In genomic region chr1:221776495-221777413, GRCh38 we compare ENCODE assay signal across 8 cellular contexts. TPM values are rescaled to one million over a fixed set of nuclear protein-coding genes. Genes with fewer than 3 reads are reported as not detected.
DNase-seq lines count a peak whose midpoint lies in the region; ATAC-seq and TF ChIP-seq lines count a peak whose summit lies in the region.

No MANE protein-coding gene starts in this region.

- H3K36me3 Mint-ChIP-seq in T-cell (no peaks in the 10 kb centered on the region), Caco-2 (ENCODE audit: insufficient read depth, unreplicated experiment) (no peaks in the 10 kb centered on the region)

- TF ChIP-seq CTCF in uterus (IDR thresholded peaks at IDR 0.05) (no peak), Caco-2 (IDR thresholded peaks at IDR 0.05; ENCODE audit: insufficient read depth in 1 of 2, low read depth in 1 of 2, low read length in 1 of 2, severe bottlenecking in 1 of 2, unreplicated experiment in 1 of 2) (no peak)

- H4K20me1 ChIP-seq in BLaER1 treated with 17β-estradiol and CSF1 and Interleukin-3, amounts not matched to agents 10 nM and 100 nM, result no peaks in the 10 kb centered on the region; a peak in 1 of 22 replicates

- intact Hi-C loops in uterus (cut with DNase I; ENCODE audit: low total_unique reads), result no loop called here
- intact Hi-C loops in Caco-2 (cut with micrococcal nuclease; ENCODE audit: unreplicated experiment), result no loop called here

- H3K9me3 ChIP-seq in BLaER1 treated with 17β-estradiol and CSF1 and Interleukin-3, amounts not matched to agents 10 nM and 100 nM (replicated peaks in 1 of 11), result no peaks in the 10 kb centered on the region
- H3K9me3 ChIP-seq in uterus, result no peaks in the 10 kb centered on the region
- H3K9me3 ChIP-seq in Caco-2, result no peaks in the 10 kb centered on the region

- no peaks in the 10 kb centered on the region for H3K27me3 ChIP-seq in BLaER1 treated with 17β-estradiol and CSF1 and Interleukin-3, amounts not matched to agents 10 nM and 100 nM
- no peaks in the 10 kb centered on the region for H3K27me3 ChIP-seq in uterus
- no peaks in the 10 kb centered on the region for H3K27me3 ChIP-seq in Caco-2 (replicated peaks; ENCODE audit: control insufficient read depth, insufficient read depth, low read length)

- H3K36me3 ChIP-seq in BLaER1 treated with 17β-estradiol and CSF1 and Interleukin-3, amounts not matched to agents 10 nM and 100 nM, result no peaks in the 10 kb centered on the region
- H3K36me3 ChIP-seq in uterus (no peaks in the 10 kb centered on the region), Caco-2 (ENCODE audit: control insufficient read depth, insufficient read depth, low read length) (no peaks in the 10 kb centered on the region)

- H3K9ac ChIP-seq in BLaER1 treated with 17β-estradiol and CSF1 and Interleukin-3, amounts not matched to agents 10 nM and 100 nM, result no peak overlapping the region

- H3K4me2 ChIP-seq in BLaER1 treated with 17β-estradiol and CSF1 and Interleukin-3, amounts not matched to agents 10 nM and 100 nM, result peak overlapping the region; percentile 56 to 86 (median 70)

- BruUV-seq in Caco-2 (replicated peaks; lab: Mats Ljungman, UMichigan), result no TSS peak

- CTCF ChIA-PET in T-cell (lab: Charles Lee) (interaction anchor here in 1 of 2 donors (1.0 to 1.9 kb wide), 3 partner anchors 33 to 53 kb away, joined by 4 to 11 read pairs (median 8); partner anchors contain the start of gene DUSP10), Caco-2 (lab: Charles Lee) (no interaction called here)

- no peaks in the 10 kb centered on the region for H3K27me3 Mint-ChIP-seq in T-cell
- peaks cover 5% of the 10 kb centered on the region for H3K27me3 Mint-ChIP-seq in Caco-2 (ENCODE audit: insufficient read depth, unreplicated experiment)

- no peak for DNase-seq in T-cell
- DNase-seq in DMS79 (lab: John Stamatoyannopoulos, UW), result no peak
- DNase-seq in uterus, result no peak
- DNase-seq in ACHN, result no peak
- DNase-seq in Caco-2, result no peak

- in situ Hi-C loops in ACHN (cut with HindIII; ENCODE audit: low pct_ligation_motif_present, low pct_unique_long_range_greater_than_20kb, low sequenced_read_pairs), result no loop called here

- H3K9me3 Mint-ChIP-seq in T-cell, result no peaks in the 10 kb centered on the region
- H3K9me3 Mint-ChIP-seq in Caco-2 (ENCODE audit: unreplicated experiment), result no peaks in the 10 kb centered on the region

- H3K4me1 Mint-ChIP-seq in T-cell, result peaks cover 48 to 61% (median 52%) of the 10 kb centered on the region in 3 donors
- H3K4me1 Mint-ChIP-seq in Caco-2 (ENCODE audit: low read depth, unreplicated experiment), result no peaks in the 10 kb centered on the region

- peaks cover 29 to 62% (median 41%) of the 10 kb centered on the region in 10 experiments for H3K4me1 ChIP-seq in BLaER1 treated with 17β-estradiol and CSF1 and Interleukin-3, amounts not matched to agents 10 nM and 100 nM
- H3K4me1 ChIP-seq in uterus (no peaks in the 10 kb centered on the region), Caco-2 (0 out of 2 replicates have a peak, but pooled peaks cover 8% of the 10 kb centered on the region)

- H3K27ac ChIP-seq in BLaER1 treated with 17β-estradiol and CSF1 and Interleukin-3, amounts not matched to agents 10 nM and 100 nM, result peak overlapping the region in 10 of 11 experiments; percentile 19 to 65 (median 50); a peak in 18 of 22 replicates
- no peak overlapping the region for H3K27ac ChIP-seq in uterus

- no peak overlapping the region for H3K4me3 ChIP-seq in BLaER1 treated with 17β-estradiol and CSF1 and Interleukin-3, amounts not matched to agents 10 nM and 100 nM
- H3K4me3 ChIP-seq in uterus, result no peak overlapping the region
- H3K4me3 ChIP-seq in Caco-2 (ENCODE audit: low read depth, low read length), result no peak overlapping the region

- peak; percentile 37 for ATAC-seq in GM19035 (IDR thresholded peaks at IDR 0.05; ENCODE audit: unreplicated experiment)
- peak; percentile 36 for ATAC-seq in HG03045 (IDR thresholded peaks at IDR 0.05; ENCODE audit: unreplicated experiment)
- no peak for ATAC-seq in T-cell (replicated peaks in 1 of 4)

- H3K4me3 Mint-ChIP-seq in T-cell (peak overlapping the region in 1 of 3 donors; percentile 60), Caco-2 (ENCODE audit: unreplicated experiment) (no peak overlapping the region)

- no peak for TF ChIP-seq POLR2A in uterus (IDR thresholded peaks at IDR 0.05)

- H3K27ac Mint-ChIP-seq in T-cell, result peak overlapping the region; percentile 62 to 81
- no peak overlapping the region for H3K27ac Mint-ChIP-seq in Caco-2 (ENCODE audit: unreplicated experiment)

- POLR2A ChIA-PET in T-cell (lab: Charles Lee), result interaction anchor here in 1 of 2 donors (0.6 to 2.7 kb wide), 3 partner anchors 18 to 53 kb away, joined by 3 to 11 read pairs (median 9); partner anchors contain the start of gene DUSP10
- POLR2A ChIA-PET in Caco-2 (lab: Charles Lee), result no interaction called here

RNA-seq across cellular contexts. Expression of gene DUSP10, which starts 34.9 kb away (rescaled TPM):
- total RNA-seq in T-cell (10 to 100 TPM in 2 of 5 donors, 1 to 10 TPM in 3; 5.2 to 64.2 (median 6.0) TPM), uterus (10 to 100 TPM in 1 of 4 donors, 1 to 10 TPM in 2, under 1 TPM in 1; 0.26 to 10.9 (median 5.5) TPM), Caco-2 (2022) (2.0 and 2.1 TPM in 2 replicates)

Comparison
In these comparisons a context has a peak if more than half of its experiments do, and no peak if none do; other contexts are left out.
1. H3K27ac ChIP-seq: peak in BLaER1 treated with 17β-estradiol and CSF1 and Interleukin-3, amounts not matched to agents 10 nM and 100 nM (10 of 11); none in uterus (0 of 2).
2. ATAC-seq: peak in GM19035 (single experiment) and HG03045 (single experiment); none in T-cell (0 of 4).